2 cellular contexts compared by ENCODE assay signal in genomic region chr6:53134601-53135235, GRCh38.
A peak's percentile ranks its signal among the peaks of the same experiment; 100 is the strongest.
TF ChIP-seq lines count a peak whose summit lies in the region.

No MANE protein-coding gene starts in this region.

TF ChIP-seq in HepG2, 621 proteins besides CTCF, POLR2A, EP300 and RAD21 (continues in another document):
- peak; percentile 73 for TF ChIP-seq HOXA3 (CRISPR knock-in tag; IDR thresholded peaks at IDR 0.05)
- TF ChIP-seq JDP2 (CRISPR knock-in tag; IDR thresholded peaks at IDR 0.05; ENCODE audit: borderline replicate concordance) = no peak; the same call in 1 of the 2 replicates
- TF ChIP-seq ZNF281 (CRISPR knock-in tag; IDR thresholded peaks at IDR 0.05; ENCODE audit: borderline replicate concordance) = no peak; the same call in 1 of the 2 replicates
- TF ChIP-seq, protein P1, sequence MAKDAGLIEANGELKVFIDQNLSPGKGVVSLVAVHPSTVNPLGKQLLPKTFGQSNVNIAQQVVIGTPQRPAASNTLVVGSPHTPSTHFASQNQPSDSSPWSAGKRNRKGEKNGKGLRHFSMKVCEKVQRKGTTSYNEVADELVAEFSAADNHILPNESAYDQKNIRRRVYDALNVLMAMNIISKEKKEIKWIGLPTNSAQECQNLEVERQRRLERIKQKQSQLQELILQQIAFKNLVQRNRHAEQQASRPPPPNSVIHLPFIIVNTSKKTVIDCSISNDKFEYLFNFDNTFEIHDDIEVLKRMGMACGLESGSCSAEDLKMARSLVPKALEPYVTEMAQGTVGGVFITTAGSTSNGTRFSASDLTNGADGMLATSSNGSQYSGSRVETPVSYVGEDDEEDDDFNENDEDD (CRISPR knock-in tag; IDR thresholded peaks at IDR 0.05; ENCODE audit: borderline replicate concordance) = peak; percentile 55
- no peak for TF ChIP-seq ZNF747 (CRISPR knock-in tag; IDR thresholded peaks at IDR 0.05; ENCODE audit: borderline replicate concordance)
- no peak for TF ChIP-seq KMT2B (CRISPR knock-in tag; IDR thresholded peaks at IDR 0.05)
- TF ChIP-seq ARID3A (IDR thresholded peaks at IDR 0.05; ENCODE audit: low read depth, low read length) = no peak
- no peak for TF ChIP-seq HNRNPUL1 (IDR thresholded peaks at IDR 0.05; ENCODE audit: low read depth, low read length)
- TF ChIP-seq PCBP1 (IDR thresholded peaks at IDR 0.05; ENCODE audit: borderline replicate concordance, low read depth, low read length) = no peak
- TF ChIP-seq, protein P2, sequence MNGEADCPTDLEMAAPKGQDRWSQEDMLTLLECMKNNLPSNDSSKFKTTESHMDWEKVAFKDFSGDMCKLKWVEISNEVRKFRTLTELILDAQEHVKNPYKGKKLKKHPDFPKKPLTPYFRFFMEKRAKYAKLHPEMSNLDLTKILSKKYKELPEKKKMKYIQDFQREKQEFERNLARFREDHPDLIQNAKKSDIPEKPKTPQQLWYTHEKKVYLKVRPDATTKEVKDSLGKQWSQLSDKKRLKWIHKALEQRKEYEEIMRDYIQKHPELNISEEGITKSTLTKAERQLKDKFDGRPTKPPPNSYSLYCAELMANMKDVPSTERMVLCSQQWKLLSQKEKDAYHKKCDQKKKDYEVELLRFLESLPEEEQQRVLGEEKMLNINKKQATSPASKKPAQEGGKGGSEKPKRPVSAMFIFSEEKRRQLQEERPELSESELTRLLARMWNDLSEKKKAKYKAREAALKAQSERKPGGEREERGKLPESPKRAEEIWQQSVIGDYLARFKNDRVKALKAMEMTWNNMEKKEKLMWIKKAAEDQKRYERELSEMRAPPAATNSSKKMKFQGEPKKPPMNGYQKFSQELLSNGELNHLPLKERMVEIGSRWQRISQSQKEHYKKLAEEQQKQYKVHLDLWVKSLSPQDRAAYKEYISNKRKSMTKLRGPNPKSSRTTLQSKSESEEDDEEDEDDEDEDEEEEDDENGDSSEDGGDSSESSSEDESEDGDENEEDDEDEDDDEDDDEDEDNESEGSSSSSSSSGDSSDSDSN (CRISPR knock-in tag; IDR thresholded peaks at IDR 0.05) = no peak; the same call in 1 of the 2 replicates
- no peak for TF ChIP-seq ZNF781 (CRISPR knock-in tag; IDR thresholded peaks at IDR 0.05; ENCODE audit: borderline replicate concordance, not compliant biosample characterization)
- TF ChIP-seq SALL1 (CRISPR knock-in tag; IDR thresholded peaks at IDR 0.05) = peak; percentile 85
- peak; percentile 63; the same call in 1 of the 2 replicates for TF ChIP-seq KDM2A (CRISPR knock-in tag; IDR thresholded peaks at IDR 0.05; ENCODE audit: borderline replicate concordance, low read depth)
- TF ChIP-seq NFIC (IDR thresholded peaks at IDR 0.05; ENCODE audit: low read length) = peak; percentile 95
- no peak for TF ChIP-seq ZNF335 (CRISPR knock-in tag; IDR thresholded peaks at IDR 0.05)
- no peak for TF ChIP-seq HNRNPK (IDR thresholded peaks at IDR 0.05; ENCODE audit: low read depth, low read length, poor library complexity, severe bottlenecking)
- TF ChIP-seq, protein P3, sequence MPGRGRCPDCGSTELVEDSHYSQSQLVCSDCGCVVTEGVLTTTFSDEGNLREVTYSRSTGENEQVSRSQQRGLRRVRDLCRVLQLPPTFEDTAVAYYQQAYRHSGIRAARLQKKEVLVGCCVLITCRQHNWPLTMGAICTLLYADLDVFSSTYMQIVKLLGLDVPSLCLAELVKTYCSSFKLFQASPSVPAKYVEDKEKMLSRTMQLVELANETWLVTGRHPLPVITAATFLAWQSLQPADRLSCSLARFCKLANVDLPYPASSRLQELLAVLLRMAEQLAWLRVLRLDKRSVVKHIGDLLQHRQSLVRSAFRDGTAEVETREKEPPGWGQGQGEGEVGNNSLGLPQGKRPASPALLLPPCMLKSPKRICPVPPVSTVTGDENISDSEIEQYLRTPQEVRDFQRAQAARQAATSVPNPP (CRISPR knock-in tag; IDR thresholded peaks at IDR 0.05) = no peak
- TF ChIP-seq TCF7L2 (IDR thresholded peaks at IDR 0.05; ENCODE audit: low read depth, low read length) = peak; percentile 98

TF ChIP-seq in K562, 482 proteins besides CTCF, POLR2A, EP300 and RAD21:
- TF ChIP-seq BHLHE40 (IDR thresholded peaks at IDR 0.05; ENCODE audit: low read length) (peak; percentile 80), KDM1A (IDR thresholded peaks at IDR 0.05) (peak; percentile 82 to 85), ADNP (tag; IDR thresholded peaks at IDR 0.05) (peak; percentile 74; the same call in 1 of the 2 replicates), ZKSCAN1 (IDR thresholded peaks at IDR 0.05; ENCODE audit: low read depth, low read length) (no peak), TCF7 (IDR thresholded peaks at IDR 0.05; ENCODE audit: borderline replicate concordance) (peak; percentile 97), TFAM (CRISPR knock-in tag; conservative IDR thresholded peaks at IDR 0.05) (no peak), MTA2 (IDR thresholded peaks at IDR 0.05; ENCODE audit: low read depth) (0 out of 2 replicates have a peak, but pooled peaks have one; percentile 11), DPF2 (IDR thresholded peaks at IDR 0.05) (peak; percentile 53; the same call in 1 of the 2 replicates), RCOR1 (IDR thresholded peaks at IDR 0.05; ENCODE audit: borderline replicate concordance in 1 of 2, low read depth in 2 of 2, low read length in 2 of 2) (peak in 1 of 2 experiments; percentile 90; a peak in 2 of 4 replicates), TAL1 (IDR thresholded peaks at IDR 0.05) (peak; percentile 77), TRIM24 (IDR thresholded peaks at IDR 0.05) (peak; percentile 31 to 53; a peak in 2 of 4 replicates), PRPF4 (IDR thresholded peaks at IDR 0.05; ENCODE audit: insufficient read depth, low read depth, low read length, poor library complexity, severe bottlenecking) (no peak), ESRRA (IDR thresholded peaks at IDR 0.05; ENCODE audit: borderline replicate concordance, low read depth) (0 out of 2 replicates have a peak, but pooled peaks have one; percentile 35), CEBPB (tag; IDR thresholded peaks at IDR 0.05) (peak; percentile 65), CBFA2T2 (conservative IDR thresholded peaks at IDR 0.05) (peak; percentile 81), NCOR1 (IDR thresholded peaks at IDR 0.05) (peak; percentile 64), CBFA2T3 (IDR thresholded peaks at IDR 0.05) (peak; percentile 89), ZNF764 (CRISPR knock-in tag; IDR thresholded peaks at IDR 0.05; ENCODE audit: low read depth) (no peak), VEZF1 (CRISPR knock-in tag; IDR thresholded peaks at IDR 0.05) (peak; percentile 21; the same call in 1 of the 2 replicates), FOXM1 (IDR thresholded peaks at IDR 0.05; ENCODE audit: low read depth) (peak; percentile 38; the same call in 1 of the 2 replicates), FOXM1 (CRISPR knock-in tag; IDR thresholded peaks at IDR 0.05; ENCODE audit: low read depth) (no peak), HNRNPK (IDR thresholded peaks at IDR 0.05; ENCODE audit: low read depth, low read length, poor library complexity, severe bottlenecking) (no peak), NR2C2 (CRISPR knock-in tag; IDR thresholded peaks at IDR 0.05) (no peak), NR2C2 (tag; IDR thresholded peaks at IDR 0.05) (no peak), ZNF398 (CRISPR knock-in tag; IDR thresholded peaks at IDR 0.05) (no peak), GTF2B (IDR thresholded peaks at IDR 0.05; ENCODE audit: extremely low read depth, insufficient read length) (no peak), SMAD4 (CRISPR knock-in tag; conservative IDR thresholded peaks at IDR 0.05) (peak; percentile 84), TEAD4 (IDR thresholded peaks at IDR 0.05; ENCODE audit: low read length) (peak; percentile 91), TEAD4 (CRISPR knock-in tag; IDR thresholded peaks at IDR 0.05; ENCODE audit: borderline replicate concordance) (no peak), TOE1 (IDR thresholded peaks at IDR 0.05; ENCODE audit: borderline replicate concordance) (no peak), TOE1 (CRISPR knock-in tag; IDR thresholded peaks at IDR 0.05; ENCODE audit: borderline replicate concordance, low read depth) (no peak), NR2F6 (CRISPR knock-in tag; IDR thresholded peaks at IDR 0.05) (no peak), CREM (IDR thresholded peaks at IDR 0.05; ENCODE audit: low read depth) (peak; percentile 55; the same call in 1 of the 2 replicates), LEF1 (IDR thresholded peaks at IDR 0.05) (peak; percentile 91), ZNF121 (CRISPR knock-in tag; conservative IDR thresholded peaks at IDR 0.05) (peak; percentile 98), ELF1 (tag; IDR thresholded peaks at IDR 0.05) (no peak), FOXJ2 (tag; IDR thresholded peaks at IDR 0.05) (0 out of 2 replicates have a peak, but pooled peaks have one; percentile 22), TCF3 (CRISPR knock-in tag; IDR thresholded peaks at IDR 0.05) (peak; percentile 43), KLF16 (IDR thresholded peaks at IDR 0.05) (peak; percentile 85), STAT5A (IDR thresholded peaks at IDR 0.05; ENCODE audit: borderline replicate concordance, low read length) (peak; percentile 60; the same call in 1 of the 2 replicates), DIDO1 (tag; IDR thresholded peaks at IDR 0.05; ENCODE audit: low read depth) (0 out of 2 replicates have a peak, but pooled peaks have one; percentile 25), ARID1B (IDR thresholded peaks at IDR 0.05) (peak; percentile 73), PML (IDR thresholded peaks at IDR 0.05; ENCODE audit: low read length) (peak; percentile 76; the same call in 1 of the 2 replicates), BCOR (IDR thresholded peaks at IDR 0.05) (0 out of 2 replicates have a peak, but pooled peaks have one; percentile 43), SOX6 (IDR thresholded peaks at IDR 0.05) (peak; percentile 71; the same call in 1 of the 2 replicates), CEBPG (CRISPR knock-in tag; IDR thresholded peaks at IDR 0.05) (no peak), CEBPG (tag; conservative IDR thresholded peaks at IDR 0.05 in 1 of 2, IDR thresholded peaks at IDR 0.05 in 1 of 2) (peak; percentile 13 to 39; a peak in 1 of 4 replicates), HDAC2 (IDR thresholded peaks at IDR 0.05) (0 out of 2 replicates have a peak, but pooled peaks have one; percentile 40), POLR2AphosphoS5 (IDR thresholded peaks at IDR 0.05; ENCODE audit: control insufficient read depth, insufficient read depth, low read depth, low read length) (peak; percentile 56; the same call in 1 of the 2 replicates), NFIC (IDR thresholded peaks at IDR 0.05) (peak; percentile 49), SMARCA4 (IDR thresholded peaks at IDR 0.05) (peak; percentile 31; the same call in 1 of the 2 replicates)
- TF ChIP-seq, protein P4, sequence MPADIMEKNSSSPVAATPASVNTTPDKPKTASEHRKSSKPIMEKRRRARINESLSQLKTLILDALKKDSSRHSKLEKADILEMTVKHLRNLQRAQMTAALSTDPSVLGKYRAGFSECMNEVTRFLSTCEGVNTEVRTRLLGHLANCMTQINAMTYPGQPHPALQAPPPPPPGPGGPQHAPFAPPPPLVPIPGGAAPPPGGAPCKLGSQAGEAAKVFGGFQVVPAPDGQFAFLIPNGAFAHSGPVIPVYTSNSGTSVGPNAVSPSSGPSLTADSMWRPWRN (IDR thresholded peaks at IDR 0.05; ENCODE audit: low read depth) = peak; percentile 61
- TF ChIP-seq, protein P5, sequence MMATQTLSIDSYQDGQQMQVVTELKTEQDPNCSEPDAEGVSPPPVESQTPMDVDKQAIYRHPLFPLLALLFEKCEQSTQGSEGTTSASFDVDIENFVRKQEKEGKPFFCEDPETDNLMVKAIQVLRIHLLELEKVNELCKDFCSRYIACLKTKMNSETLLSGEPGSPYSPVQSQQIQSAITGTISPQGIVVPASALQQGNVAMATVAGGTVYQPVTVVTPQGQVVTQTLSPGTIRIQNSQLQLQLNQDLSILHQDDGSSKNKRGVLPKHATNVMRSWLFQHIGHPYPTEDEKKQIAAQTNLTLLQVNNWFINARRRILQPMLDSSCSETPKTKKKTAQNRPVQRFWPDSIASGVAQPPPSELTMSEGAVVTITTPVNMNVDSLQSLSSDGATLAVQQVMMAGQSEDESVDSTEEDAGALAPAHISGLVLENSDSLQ (IDR thresholded peaks at IDR 0.05) = 0 out of 2 replicates have a peak, but pooled peaks have one; percentile 19
